Comparison of ENCODE assay signal across 11 cellular contexts in the genomic region with DNA sequence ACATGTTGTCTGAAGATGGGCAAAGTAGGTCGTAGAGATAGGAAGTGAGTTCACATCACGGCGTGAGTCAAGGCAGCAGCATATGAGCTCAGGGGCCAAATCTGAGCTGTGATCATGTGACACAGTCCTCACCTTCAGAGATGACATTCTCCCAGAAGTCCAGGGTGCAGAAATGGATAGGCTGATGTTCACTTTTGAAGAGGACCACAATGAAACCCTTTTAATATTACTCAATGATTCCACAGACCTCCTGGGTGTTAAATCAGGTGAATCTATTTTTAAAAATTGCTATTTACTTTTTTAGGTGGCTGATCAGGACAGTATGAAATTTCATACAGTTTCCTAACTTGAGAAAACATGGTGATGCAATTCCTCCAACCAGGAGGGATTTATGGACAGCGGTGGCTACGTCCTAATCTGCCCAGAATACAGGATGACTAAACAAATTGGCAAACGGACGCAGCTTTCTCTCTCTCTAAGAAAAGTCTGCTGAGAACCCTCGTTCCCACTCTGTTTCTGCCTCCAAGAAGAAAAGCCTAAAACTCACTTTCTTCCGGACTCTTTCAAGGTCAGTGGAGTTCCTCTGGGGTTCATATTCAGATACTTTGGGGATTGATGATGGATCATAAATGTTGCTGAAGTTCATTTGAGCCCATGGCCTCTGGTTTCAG. TPM values are rescaled to one million over a fixed set of nuclear protein-coding genes. Genes with fewer than 3 reads are reported as not detected.
DNase-seq lines count a peak whose midpoint lies in the region; ATAC-seq and TF ChIP-seq lines count a peak whose summit lies in the region.
"Had no signal": no experiment of that assay in that cellular context is flagged by ENCODE, and none has a peak within 500 bp of the region (broad histone marks: within the 10 kb centered on the region; RNA-seq: fewer than 3 reads in every experiment).

No MANE protein-coding gene starts in this region.

- peaks cover 34% of the 10 kb centered on the region for H3K4me1 Mint-ChIP-seq in osteocyte (ENCODE audit: unreplicated experiment)

- H3K27ac ChIP-seq in effector memory CD4-positive, alpha-beta T cell (ENCODE audit: insufficient read depth, low read length, poor library complexity, severe bottlenecking) = peak overlapping the region; percentile 68

- H3K4me3 Mint-ChIP-seq in osteocyte (ENCODE audit: unreplicated experiment) = no peak overlapping the region

- peak overlapping the region; percentile 5 for H3K27ac Mint-ChIP-seq in osteocyte (ENCODE audit: unreplicated experiment)

- no peak for ATAC-seq in GM21423 (IDR thresholded peaks at IDR 0.05; ENCODE audit: unreplicated experiment)
- ATAC-seq: activated naive CD4-positive, alpha-beta T cell treated with anti-CD3 and anti-CD28 coated beads, Interleukin-2, amount 50 U/mL, for 72 hours had no signal

- H3K27me3 ChIP-seq in effector memory CD4-positive, alpha-beta T cell (replicated peaks; ENCODE audit: control insufficient read depth, insufficient read depth, low read length, poor library complexity, severe bottlenecking) = no peaks in the 10 kb centered on the region

- DNase-seq in ELR (ENCODE audit: low read depth) = peak; percentile 67
- peak; percentile 73 for DNase-seq in RPMI7951 (ENCODE audit: low read depth)
- peak in 2 of 3 donors; percentile 3 to 30 for DNase-seq in effector memory CD4-positive, alpha-beta T cell
- no peak for DNase-seq in osteocyte (ENCODE audit: extremely low spot score, unreplicated experiment)
- no peak for DNase-seq in NCI-H1436 (lab: John Stamatoyannopoulos, UW)
- no peak for DNase-seq in NCI-H1694 treated with DMSO at 0.1 percent for 48 hours (lab: John Stamatoyannopoulos, UW)
- no peak for DNase-seq in GOT3 (lab: John Stamatoyannopoulos, UW)
- DNase-seq: stimulated activated CD8-positive, alpha-beta memory T cell treated with anti-CD3 and anti-CD28 coated beads, Interleukin-4, amount 100 ng/mL, for 48 hours had no signal

- H3K9me3 Mint-ChIP-seq in osteocyte (ENCODE audit: unreplicated experiment) = no peaks in the 10 kb centered on the region
- H3K9me3 Mint-ChIP-seq: activated naive CD4-positive, alpha-beta T cell treated with anti-CD3 and anti-CD28 coated beads, Interleukin-2, amount 50 U/mL, for 72 hours had no signal

- H3K4me3 ChIP-seq in effector memory CD4-positive, alpha-beta T cell (ENCODE audit: insufficient read depth, low read depth, low read length, poor library complexity, severe bottlenecking) = no peak overlapping the region
- H3K4me3 ChIP-seq: lung had no signal

- TF ChIP-seq CTCF in osteocyte (IDR thresholded peaks at IDR 0.05) = no peak

- H3K9me3 ChIP-seq in effector memory CD4-positive, alpha-beta T cell (ENCODE audit: control insufficient read depth, low read length) = no peaks in the 10 kb centered on the region

- H3K36me3 ChIP-seq in effector memory CD4-positive, alpha-beta T cell (ENCODE audit: control insufficient read depth, insufficient read depth, low read length) = no peaks in the 10 kb centered on the region

- H3K4me1 ChIP-seq in effector memory CD4-positive, alpha-beta T cell (ENCODE audit: control insufficient read depth, insufficient read depth, low read length, poor library complexity, severe bottlenecking) = peaks cover 8% of the 10 kb centered on the region

- no peaks in the 10 kb centered on the region for H3K27me3 Mint-ChIP-seq in osteocyte (ENCODE audit: unreplicated experiment)

- peaks cover 2% of the 10 kb centered on the region for H3K36me3 Mint-ChIP-seq in osteocyte (ENCODE audit: unreplicated experiment)
- H3K36me3 Mint-ChIP-seq: activated naive CD4-positive, alpha-beta T cell treated with anti-CD3 and anti-CD28 coated beads, Interleukin-2, amount 50 U/mL, for 72 hours had no signal

RNA-seq across cellular contexts. Expression of gene B3GNT5, which starts 34.4 kb away (rescaled TPM):
- total RNA-seq in RPMI7951 (2014; rRNA removed; shearing (Covaris generic)) = 4.8 and 6.2 TPM in 2 replicates
- 20.6 and 24.3 TPM in 2 replicates for total RNA-seq in osteocyte

Comparison
In these comparisons a context has a peak if more than half of its experiments do, and no peak if none do; other contexts are left out.
1. DNase-seq: peak in ELR (single experiment), RPMI7951 (single experiment) and effector memory CD4-positive, alpha-beta T cell (2 of 3); none in osteocyte (single experiment), NCI-H1436 (single experiment), NCI-H1694 treated with DMSO at 0.1 percent for 48 hours (single experiment) and GOT3 (single experiment).